ENCODE assay signal across 15 cellular contexts in the genomic region with DNA sequence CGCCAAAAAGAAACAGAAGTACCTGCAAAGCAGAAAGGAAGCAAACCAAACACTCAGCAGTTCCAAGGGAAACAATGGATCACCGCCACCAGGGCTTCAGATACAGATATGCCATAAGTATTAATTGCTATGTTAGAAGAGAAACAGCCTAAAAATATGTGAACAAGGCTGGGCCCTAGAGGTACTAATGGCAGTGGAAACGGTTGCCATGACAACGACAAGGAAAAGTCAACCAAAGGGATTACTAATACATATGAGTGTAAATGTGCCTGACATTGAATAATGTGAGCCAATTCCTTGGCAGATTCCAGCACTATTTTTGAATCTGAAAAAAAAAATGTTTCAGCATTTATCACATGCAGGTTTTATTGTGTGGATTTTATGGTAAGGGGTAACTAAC.
DNase-seq lines count a peak whose midpoint lies in the region; ATAC-seq, FAIRE-seq and TF ChIP-seq lines count a peak whose summit lies in the region.
"Had no signal": no experiment of that assay in that cellular context is flagged by ENCODE, and none has a peak within 500 bp of the region (broad histone marks: within the 10 kb centered on the region; RNA-seq: fewer than 3 reads in every experiment).

No MANE protein-coding gene starts in this region.

- DNase-seq in A172 (ENCODE audit: low spot score) (peak; percentile 11), ELR (ENCODE audit: low read depth) (peak; percentile 25), NCI-H2227 (lab: John Stamatoyannopoulos, UW; ENCODE audit: unreplicated experiment) (peak; percentile 58), GM12878 (ENCODE audit: low read depth, low spot score) (no peak), mesendoderm (no peak), inferior parietal cortex (ENCODE audit: extremely low spot score) (no peak), suprapubic skin (ENCODE audit: low spot score in 2 of 2) (no peak)
- DNase-seq: BE2C; CD4-positive, alpha-beta memory T cell; EL; HCEC 1CT; NCI-H1694 treated with DMSO at 0.1 percent for 48 hours; NCI-H524 treated with DMSO at 0.1 percent for 48 hours; T-helper 1 cell had no signal

- WGBS in GM12878 (ENCODE audit: insufficient coverage, insufficient replicate concordance, low lambda C conversion rate, missing lambda C conversion rate) = 11% methylated on average over 4 of the region's 4 CpGs
- no CpG with 5 or more reads among the region's 4 CpGs for WGBS in mesendoderm (ENCODE audit: extremely low coverage, insufficient coverage, low lambda C conversion rate)
- 71% methylated on average over 4 of the region's 4 CpGs for WGBS in suprapubic skin

- H3K4me3 ChIP-seq in GM12878 (no peak overlapping the region), mesendoderm (ENCODE audit: low read length) (no peak overlapping the region), suprapubic skin (no peak overlapping the region)

- H3K36me3 ChIP-seq in GM12878 (ENCODE audit: control insufficient read depth in 2 of 2, insufficient read depth in 2 of 2, low read length in 1 of 2) = no peaks in the 10 kb centered on the region
- H3K36me3 ChIP-seq in mesendoderm (ENCODE audit: control insufficient read depth, insufficient read depth, low read length) = no peaks in the 10 kb centered on the region
- H3K36me3 ChIP-seq in suprapubic skin = no peaks in the 10 kb centered on the region
- H3K36me3 ChIP-seq: BE2C had no signal

- SMC1A ChIA-PET in GM12878 (lab: Charles Lee; ENCODE audit: uncharacterized antibody, unreplicated experiment) = no interaction called here

- H3K4me1 ChIP-seq in GM12878 (ENCODE audit: control insufficient read depth, insufficient read depth, low read length) = no peaks in the 10 kb centered on the region
- no peaks in the 10 kb centered on the region for H3K4me1 ChIP-seq in mesendoderm (ENCODE audit: control insufficient read depth, low read depth, low read length)
- no peaks in the 10 kb centered on the region for H3K4me1 ChIP-seq in suprapubic skin
- H3K4me1 ChIP-seq: BE2C had no signal

- CTCF ChIA-PET in GM12878 (lab: Yijun Ruan, JAX) = no interaction called here

- no peaks in the 10 kb centered on the region for H3K79me2 ChIP-seq in GM12878 (ENCODE audit: control insufficient read depth, insufficient read depth, low read length)
- H3K79me2 ChIP-seq in mesendoderm (ENCODE audit: control insufficient read depth, insufficient read depth, low read length) = no peaks in the 10 kb centered on the region

- no peak overlapping the region for H2BK5ac ChIP-seq in mesendoderm (ENCODE audit: low read length)

- no peak overlapping the region for H2AK5ac ChIP-seq in mesendoderm (ENCODE audit: low read length)

- H3K56ac ChIP-seq in mesendoderm (ENCODE audit: low read length) = no peak overlapping the region

- H3K27me3 ChIP-seq in GM12878 (replicated peaks in 1 of 2; ENCODE audit: control insufficient read depth in 2 of 2, insufficient read depth in 2 of 2, low read length in 1 of 2) (no peaks in the 10 kb centered on the region), mesendoderm (ENCODE audit: insufficient read depth, low read length, poor library complexity) (no peaks in the 10 kb centered on the region), suprapubic skin (no peaks in the 10 kb centered on the region)

- TF ChIP-seq RAD21 in GM12878 (IDR thresholded peaks at IDR 0.05; ENCODE audit: insufficient read depth, low read depth, low read length) = no peak

- H3K4me2 ChIP-seq in GM12878 (ENCODE audit: control insufficient read depth, insufficient read depth) (no peak overlapping the region), mesendoderm (ENCODE audit: low read length) (no peak overlapping the region)

- no peaks in the 10 kb centered on the region for H4K20me1 ChIP-seq in GM12878 (ENCODE audit: control insufficient read depth, insufficient read depth)

- intact Hi-C loops in GM12878 (cut with micrococcal nuclease; ENCODE audit: unreplicated experiment) = no loop called here

- in situ Hi-C loops in GM12878 (cut with MboI) = no loop called here

- no peak overlapping the region for H2BK120ac ChIP-seq in mesendoderm (ENCODE audit: low read depth, low read length)

- H2BK15ac ChIP-seq in mesendoderm (replicated peaks; ENCODE audit: low read depth) = no peak overlapping the region

- TF ChIP-seq CTCF in GM12878 (IDR thresholded peaks at IDR 0.05 in 2 of 3, conservative IDR thresholded peaks at IDR 0.05 in 1 of 3; ENCODE audit: control insufficient read depth in 2 of 3, extremely low read depth in 1 of 3, insufficient read depth in 1 of 3, low read depth in 3 of 3, low read length in 3 of 3) (no peak), suprapubic skin (IDR thresholded peaks at IDR 0.05) (no peak)

- RAD21 ChIA-PET in GM12878 (lab: Charles Lee; ENCODE audit: unreplicated experiment) = no interaction called here

- no peak for ATAC-seq in GM12878

- H3K9ac ChIP-seq in GM12878 (ENCODE audit: control insufficient read depth, insufficient read depth, low read length) (no peak overlapping the region), mesendoderm (ENCODE audit: low read length) (no peak overlapping the region)

- H3K27ac ChIP-seq in GM12878 (ENCODE audit: control insufficient read depth, insufficient read depth) (no peak overlapping the region), mesendoderm (ENCODE audit: low read depth, low read length) (no peak overlapping the region), suprapubic skin (no peak overlapping the region)

- H4K8ac ChIP-seq in mesendoderm (ENCODE audit: low read depth, low read length) = no peak overlapping the region

- FAIRE-seq in GM12878 (lab: Jason Lieb, UNC) = no peak
- FAIRE-seq: D721Med had no signal

- H2AFZ ChIP-seq in GM12878 (ENCODE audit: control insufficient read depth, low read depth, low read length) = no peak overlapping the region

- no peaks in the 10 kb centered on the region for H3K79me1 ChIP-seq in mesendoderm (ENCODE audit: low read length)

- H3K23ac ChIP-seq in mesendoderm (ENCODE audit: low read length) = no peak overlapping the region

- BruUV-seq in GM12878 (replicated peaks; lab: Mats Ljungman, UMichigan) = no TSS peak

- TF ChIP-seq EP300 in GM12878 (IDR thresholded peaks at IDR 0.05; ENCODE audit: borderline replicate concordance in 1 of 2, control insufficient read depth in 1 of 2, low read depth in 2 of 2, low read length in 2 of 2) (no peak), suprapubic skin (IDR thresholded peaks at IDR 0.05) (no peak)

- no peak overlapping the region for H3K4ac ChIP-seq in mesendoderm (ENCODE audit: low read depth, low read length)

- no peak overlapping the region for H3K18ac ChIP-seq in mesendoderm (ENCODE audit: low read length)

- H3K9me3 ChIP-seq in GM12878 (replicated peaks; ENCODE audit: control insufficient read depth, insufficient read depth, low read length) = no peaks in the 10 kb centered on the region
- peaks cover 8% of the 10 kb centered on the region for H3K9me3 ChIP-seq in suprapubic skin
- H3K9me3 ChIP-seq: BE2C had no signal

- TF ChIP-seq POLR2A in GM12878 (IDR thresholded peaks at IDR 0.05; ENCODE audit: low read depth, low read length) (no peak), suprapubic skin (IDR thresholded peaks at IDR 0.05) (no peak)

- no peak overlapping the region for H4K5ac ChIP-seq in mesendoderm (ENCODE audit: low read length)

- POLR2A ChIA-PET in GM12878 (lab: Charles Lee) = no interaction called here

TF ChIP-seq in GM12878, 131 proteins besides CTCF, POLR2A, EP300 and RAD21:
- TF ChIP-seq, protein P1, sequence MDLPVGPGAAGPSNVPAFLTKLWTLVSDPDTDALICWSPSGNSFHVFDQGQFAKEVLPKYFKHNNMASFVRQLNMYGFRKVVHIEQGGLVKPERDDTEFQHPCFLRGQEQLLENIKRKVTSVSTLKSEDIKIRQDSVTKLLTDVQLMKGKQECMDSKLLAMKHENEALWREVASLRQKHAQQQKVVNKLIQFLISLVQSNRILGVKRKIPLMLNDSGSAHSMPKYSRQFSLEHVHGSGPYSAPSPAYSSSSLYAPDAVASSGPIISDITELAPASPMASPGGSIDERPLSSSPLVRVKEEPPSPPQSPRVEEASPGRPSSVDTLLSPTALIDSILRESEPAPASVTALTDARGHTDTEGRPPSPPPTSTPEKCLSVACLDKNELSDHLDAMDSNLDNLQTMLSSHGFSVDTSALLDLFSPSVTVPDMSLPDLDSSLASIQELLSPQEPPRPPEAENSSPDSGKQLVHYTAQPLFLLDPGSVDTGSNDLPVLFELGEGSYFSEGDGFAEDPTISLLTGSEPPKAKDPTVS (IDR thresholded peaks at IDR 0.05; ENCODE audit: low read depth, low read length) = no peak
- TF ChIP-seq MEF2B (IDR thresholded peaks at IDR 0.05; ENCODE audit: partially characterized antibody, poor library complexity, severe bottlenecking) (no peak), BMI1 (IDR thresholded peaks at IDR 0.05; ENCODE audit: borderline replicate concordance) (0 out of 2 replicates have a peak, but pooled peaks have one; percentile 20), YY1 (IDR thresholded peaks at IDR 0.05; ENCODE audit: low read depth, low read length) (no peak)
TF ChIP-seq in GM12878: peak in this region for 1.

Comparison
In these comparisons a context has a peak if more than half of its experiments do, and no peak if none do; other contexts are left out.
1. DNase-seq: peak in A172 (single experiment), ELR (single experiment) and NCI-H2227 (single experiment); none in GM12878 (single experiment), mesendoderm (single experiment), inferior parietal cortex (single experiment) and suprapubic skin (0 of 2).